Comparison of ENCODE assay signal across 24 cellular contexts in the genomic region with DNA sequence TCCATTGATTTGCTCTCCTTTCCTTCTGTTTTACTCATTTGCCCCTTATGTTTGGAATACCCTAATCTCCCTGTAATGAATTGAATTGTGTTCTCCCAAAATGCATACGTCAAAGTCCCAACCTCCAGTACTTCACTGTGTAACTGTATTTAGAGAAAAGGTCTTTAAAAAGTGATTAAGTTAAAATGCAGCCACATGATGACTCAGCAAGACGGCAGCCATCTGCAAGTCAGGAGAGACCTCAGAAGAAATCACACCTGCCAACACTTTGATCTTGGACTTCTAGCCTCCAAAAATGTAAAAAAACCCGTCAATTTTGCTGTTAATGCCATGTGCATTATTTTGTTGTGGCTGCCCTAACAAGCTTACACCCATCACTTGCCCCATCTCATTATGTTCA.
DNase-seq lines count a peak whose midpoint lies in the region; ATAC-seq, FAIRE-seq and TF ChIP-seq lines count a peak whose summit lies in the region.
"Had no signal": no experiment of that assay in that cellular context is flagged by ENCODE, and none has a peak within 500 bp of the region (broad histone marks: within the 10 kb centered on the region; RNA-seq: fewer than 3 reads in every experiment).

No MANE protein-coding gene starts in this region.

- POLR2A ChIA-PET in K562 (lab: Yijun Ruan, JAX), result no interaction called here

- H3K4me1 ChIP-seq in K562 (replicated peaks in 1 of 2; ENCODE audit: control insufficient read depth in 2 of 2, insufficient read depth in 2 of 2, low read length in 2 of 2), result no peaks in the 10 kb centered on the region
- H3K4me1 ChIP-seq: BLaER1 treated with 17β-estradiol and CSF1 and Interleukin-3, amounts not matched to agents 10 nM and 100 nM had no signal

- BruUV-seq in K562 (replicated peaks; lab: Mats Ljungman, UMichigan), result no TSS peak

- TF ChIP-seq POLR2A in K562 (conservative IDR thresholded peaks at IDR 0.05), result no peak

- no peaks in the 10 kb centered on the region for H3K36me3 ChIP-seq in K562 (ENCODE audit: control insufficient read depth, insufficient read depth, low read length)
- H3K36me3 ChIP-seq: BLaER1 treated with 17β-estradiol and CSF1 and Interleukin-3, amounts not matched to agents 10 nM and 100 nM had no signal

- H3K9me3 ChIP-seq in K562 (replicated peaks; ENCODE audit: control insufficient read depth, insufficient read depth, low read depth, low read length), result peaks cover 2% of the 10 kb centered on the region; the same call in 1 of the 2 replicates
- H3K9me3 ChIP-seq: BLaER1 treated with 17β-estradiol and CSF1 and Interleukin-3, amounts not matched to agents 10 nM and 100 nM had no signal

- H3K4me2 ChIP-seq in K562 (ENCODE audit: insufficient read depth, low read length), result no peak overlapping the region
- H3K4me2 ChIP-seq: BLaER1 treated with 17β-estradiol and CSF1 and Interleukin-3, amounts not matched to agents 10 nM and 100 nM had no signal

- no peak overlapping the region for H2AFZ ChIP-seq in K562 (ENCODE audit: low read depth, low read length)

- peak; percentile 2 for DNase-seq in Daoy (ENCODE audit: low read depth)
- DNase-seq in OCI-M1 (lab: John Stamatoyannopoulos, UW), result peak; percentile 22
- DNase-seq in K562 (ENCODE audit: extremely low read depth in 1 of 4, low spot score in 3 of 4), result no peak
- DNase-seq in renal cortical epithelial cell (ENCODE audit: low read depth), result peak; percentile 15
- no peak for DNase-seq in GOT3 (lab: John Stamatoyannopoulos, UW)
- no peak for DNase-seq in GM13976 (ENCODE audit: low spot score)
- DNase-seq: AML-193; CD4-positive, alpha-beta T cell; DMS53; H7; Karpas-422; NCI-H1092 treated with DMSO at 0.1 percent for 48 hours; NCI-H1436 treated with DMSO at 0.1 percent for 48 hours; NCI-H187 treated with DMSO at 0.1 percent for 48 hours; NCI-H446; NCI-H524 treated with DMSO at 0.1 percent for 48 hours; NCI-H774; NK-92 treated with Interleukin-12 subunit alpha and Interleukin-12 subunit beta, amount 100 ng/mL, for 24 hours; SHP77; T-cell had no signal

- no peaks in the 10 kb centered on the region for H4K20me1 ChIP-seq in K562 (replicated peaks; ENCODE audit: control insufficient read depth, insufficient read depth, low read length)
- H4K20me1 ChIP-seq: BLaER1 treated with 17β-estradiol and CSF1 and Interleukin-3, amounts not matched to agents 10 nM and 100 nM had no signal

- ATAC-seq in K562, result no peak
- no peak for ATAC-seq in HG02870 (IDR thresholded peaks at IDR 0.05; ENCODE audit: unreplicated experiment)
- ATAC-seq: Panc1, T-cell had no signal

- no peak for TF ChIP-seq RAD21 in K562 (CRISPR knock-in tag; conservative IDR thresholded peaks at IDR 0.05 in 1 of 2, IDR thresholded peaks at IDR 0.05 in 1 of 2)

- no peaks in the 10 kb centered on the region for H3K27me3 ChIP-seq in K562 (ENCODE audit: control insufficient read depth in 2 of 2, insufficient read depth in 2 of 2, low read length in 2 of 2)
- H3K27me3 ChIP-seq: BLaER1 treated with 17β-estradiol and CSF1 and Interleukin-3, amounts not matched to agents 10 nM and 100 nM had no signal

- CTCF ChIA-PET in K562 (lab: Yijun Ruan, JAX; ENCODE audit: low intra/inter-chr PET ratio), result no interaction called here

- H3K4me3 ChIP-seq in K562, result no peak overlapping the region
- H3K4me3 ChIP-seq: BLaER1 treated with 17β-estradiol and CSF1 and Interleukin-3, amounts not matched to agents 10 nM and 100 nM had no signal

- H3K79me2 ChIP-seq in K562 (ENCODE audit: control insufficient read depth, insufficient read depth, low read length), result no peaks in the 10 kb centered on the region

- H3K9me1 ChIP-seq in K562 (ENCODE audit: control insufficient read depth, insufficient read depth, low read length), result no peaks in the 10 kb centered on the region

- TF ChIP-seq EP300 in K562 (IDR thresholded peaks at IDR 0.05; ENCODE audit: low read length), result no peak

- 0% methylated on average over 3 of the region's 3 CpGs for WGBS in K562 (ENCODE audit: insufficient coverage, low coverage, missing lambda C conversion rate)

- no peak overlapping the region for H3K9ac ChIP-seq in K562 (ENCODE audit: insufficient read depth in 1 of 2, low read depth in 2 of 2, low read length in 2 of 2)
- H3K9ac ChIP-seq: BLaER1 treated with 17β-estradiol and CSF1 and Interleukin-3, amounts not matched to agents 10 nM and 100 nM had no signal

- no peak overlapping the region for H3K27ac ChIP-seq in K562 (ENCODE audit: extremely low read depth, low read depth, low read length)
- H3K27ac ChIP-seq: BLaER1 treated with 17β-estradiol and CSF1 and Interleukin-3, amounts not matched to agents 10 nM and 100 nM; RWPE1 had no signal

- no peak for TF ChIP-seq CTCF in K562 (IDR thresholded peaks at IDR 0.05 in 2 of 3, conservative IDR thresholded peaks at IDR 0.05 in 1 of 3; ENCODE audit: insufficient read depth in 2 of 3, low read depth in 1 of 3, low read length in 3 of 3)
- no peak for TF ChIP-seq CTCF in GM13976 (IDR thresholded peaks at IDR 0.05; ENCODE audit: borderline replicate concordance, control extremely low read depth, extremely low read depth, insufficient read depth, missing control alignments)

- no peak for FAIRE-seq in K562 (lab: Jason Lieb, UNC)

- in situ Hi-C loops in K562 (cut with MboI) (no loop called here), GM13976 (cut with MboI; ENCODE audit: low sequenced_read_pairs, unreplicated experiment) (no loop called here)

- intact Hi-C loops in K562 (cut with micrococcal nuclease), result no loop called here

TF ChIP-seq in K562, 482 proteins besides CTCF, POLR2A, EP300 and RAD21:
- no peak for TF ChIP-seq ZSCAN32 (CRISPR knock-in tag; IDR thresholded peaks at IDR 0.05)
- peak; percentile 20 for TF ChIP-seq NFE2 (IDR thresholded peaks at IDR 0.05; ENCODE audit: low read depth)
- no peak for TF ChIP-seq SNAPC5 (CRISPR knock-in tag; IDR thresholded peaks at IDR 0.05)
- TF ChIP-seq L3MBTL2 (IDR thresholded peaks at IDR 0.05), result no peak
- TF ChIP-seq FOXP1 (CRISPR knock-in tag; IDR thresholded peaks at IDR 0.05), result no peak
- peak; percentile 59 for TF ChIP-seq MAFG (tag; conservative IDR thresholded peaks at IDR 0.05)
- peak; percentile 39; the same call in 1 of the 2 replicates for TF ChIP-seq C11orf30 (IDR thresholded peaks at IDR 0.05; ENCODE audit: low read depth)
- peak; percentile 14; the same call in 1 of the 2 replicates for TF ChIP-seq MAFK (IDR thresholded peaks at IDR 0.05; ENCODE audit: low read length)
- TF ChIP-seq SOX6 (IDR thresholded peaks at IDR 0.05), result no peak
- no peak for TF ChIP-seq STAG1 (CRISPR knock-in tag; IDR thresholded peaks at IDR 0.05; ENCODE audit: borderline replicate concordance)
- peak; percentile 64 for TF ChIP-seq ZNF316 (IDR thresholded peaks at IDR 0.05)
- TF ChIP-seq, protein P1, sequence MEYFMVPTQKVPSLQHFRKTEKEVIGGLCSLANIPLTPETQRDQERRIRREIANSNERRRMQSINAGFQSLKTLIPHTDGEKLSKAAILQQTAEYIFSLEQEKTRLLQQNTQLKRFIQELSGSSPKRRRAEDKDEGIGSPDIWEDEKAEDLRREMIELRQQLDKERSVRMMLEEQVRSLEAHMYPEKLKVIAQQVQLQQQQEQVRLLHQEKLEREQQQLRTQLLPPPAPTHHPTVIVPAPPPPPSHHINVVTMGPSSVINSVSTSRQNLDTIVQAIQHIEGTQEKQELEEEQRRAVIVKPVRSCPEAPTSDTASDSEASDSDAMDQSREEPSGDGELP (CRISPR knock-in tag; IDR thresholded peaks at IDR 0.05; ENCODE audit: borderline replicate concordance), result no peak
- TF ChIP-seq ZBTB49 (CRISPR knock-in tag; IDR thresholded peaks at IDR 0.05; ENCODE audit: borderline replicate concordance), result no peak
- no peak for TF ChIP-seq ZNF134 (CRISPR knock-in tag; conservative IDR thresholded peaks at IDR 0.05)
- peak; percentile 30; the same call in 1 of the 2 replicates for TF ChIP-seq MAFF (IDR thresholded peaks at IDR 0.05; ENCODE audit: low read length)
- no peak for TF ChIP-seq FIP1L1 (IDR thresholded peaks at IDR 0.05; ENCODE audit: low read depth, low read length, poor library complexity, severe bottlenecking)
- no peak for TF ChIP-seq TAF1 (IDR thresholded peaks at IDR 0.05; ENCODE audit: control insufficient read depth, extremely low read depth, insufficient read depth, low read length, severe bottlenecking)
- no peak for TF ChIP-seq SETDB1 (IDR thresholded peaks at IDR 0.05; ENCODE audit: low read length)
- TF ChIP-seq GMEB1 (CRISPR knock-in tag; IDR thresholded peaks at IDR 0.05), result no peak
- TF ChIP-seq BCL6 (CRISPR knock-in tag; IDR thresholded peaks at IDR 0.05), result no peak

Comparison
In these comparisons a context has a peak if more than half of its experiments do, and no peak if none do; other contexts are left out.
1. DNase-seq: peak in Daoy (single experiment), OCI-M1 (single experiment) and renal cortical epithelial cell (single experiment); none in K562 (0 of 4), GOT3 (single experiment) and GM13976 (single experiment).